Comparison of ENCODE assay signal across 8 cellular contexts in the genomic region with DNA sequence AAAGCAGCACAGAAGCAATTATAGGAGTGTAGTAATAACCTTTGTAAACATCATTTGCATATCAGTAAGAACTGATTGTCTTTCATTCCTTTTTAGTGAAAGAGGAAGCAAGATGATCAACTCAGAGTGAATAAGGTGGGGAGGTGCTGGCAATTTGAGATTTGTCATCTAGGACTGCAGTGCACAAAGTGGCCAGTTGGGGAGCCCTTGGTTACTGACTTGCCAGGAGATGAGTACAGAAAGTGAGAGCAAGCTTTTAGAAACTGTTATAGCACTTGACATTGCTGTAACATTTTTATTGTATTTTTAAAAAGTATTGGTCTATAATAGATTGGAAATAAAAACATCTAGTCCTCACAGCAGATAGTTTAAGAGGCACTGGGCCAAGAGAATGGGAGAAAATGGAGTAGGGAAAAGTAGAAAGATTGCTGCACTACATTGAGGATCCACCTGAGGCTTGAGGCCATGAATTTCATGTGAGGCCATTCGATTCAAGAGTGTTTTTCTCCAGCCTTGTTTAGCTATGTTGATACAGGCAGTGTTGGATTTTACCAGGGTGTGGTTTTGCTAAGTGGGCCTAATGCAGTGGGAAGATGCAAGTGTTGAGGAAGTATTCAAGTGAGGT. TPM values are rescaled to one million over a fixed set of nuclear protein-coding genes. Genes with fewer than 3 reads are reported as not detected.
DNase-seq lines count a peak whose midpoint lies in the region; ATAC-seq and TF ChIP-seq lines count a peak whose summit lies in the region.

No MANE protein-coding gene starts in this region.

- DNase-seq in AML-193 (lab: John Stamatoyannopoulos, UW) (peak; percentile 34 to 67), NCI-H2227 (lab: John Stamatoyannopoulos, UW; ENCODE audit: unreplicated experiment) (peak; percentile 39), epithelial cell of proximal tubule (ENCODE audit: low read depth) (no peak), neural progenitor cell (ENCODE audit: low spot score) (peak; percentile 61), NCI-H1930 (lab: John Stamatoyannopoulos, UW) (no peak)
- peak; percentile 69 for DNase-seq in activated CD4-positive, alpha-beta memory T cell treated with anti-CD3 and anti-CD28 coated beads, Interleukin-2, amount 10 ng/mL, durations not matched to agents 7 days and 5 days

- no peak overlapping the region for H3K4me3 ChIP-seq in epithelial cell of proximal tubule (ENCODE audit: low read depth, low read length)
- H3K4me3 ChIP-seq in neural progenitor cell, result no peak overlapping the region

- no peaks in the 10 kb centered on the region for H3K9me3 ChIP-seq in neural progenitor cell (ENCODE audit: low read depth)

- peak; percentile 89 for TF ChIP-seq CTCF in epithelial cell of proximal tubule (conservative IDR thresholded peaks at IDR 0.05; ENCODE audit: low read depth, low read length)
- peak; percentile 71 for TF ChIP-seq CTCF in neural progenitor cell (IDR thresholded peaks at IDR 0.05)

- no peak overlapping the region for H3K9ac ChIP-seq in neural progenitor cell

- CTCF ChIA-PET in activated CD4-positive, alpha-beta memory T cell treated with anti-CD3 and anti-CD28 coated beads, Interleukin-2, amount 10 ng/mL, durations not matched to agents 7 days and 5 days (lab: Charles Lee), result interaction anchor here (0.6 to 1.7 kb wide), 4 partner anchors 266 to 1793 kb away, joined by 3 to 5 read pairs (median 4); no protein-coding TSS in a partner anchor

- peak overlapping the region; percentile 86 for H2AFZ ChIP-seq in neural progenitor cell (replicated peaks)

- H3K79me2 ChIP-seq in neural progenitor cell (ENCODE audit: low read depth), result no peaks in the 10 kb centered on the region

- no peak overlapping the region for H3K27ac ChIP-seq in neural progenitor cell

- H4K20me1 ChIP-seq in neural progenitor cell (ENCODE audit: low read depth), result no peaks in the 10 kb centered on the region

- H3K4me1 ChIP-seq in neural progenitor cell, result no peaks in the 10 kb centered on the region

- H3K27me3 Mint-ChIP-seq in activated CD4-positive, alpha-beta memory T cell treated with anti-CD3 and anti-CD28 coated beads, Interleukin-2, amount 10 ng/mL, durations not matched to agents 7 days and 5 days, result peaks cover 32% of the 10 kb centered on the region
- H3K27me3 Mint-ChIP-seq in neural progenitor cell (ENCODE audit: insufficient read depth, low read depth), result peaks cover 2% of the 10 kb centered on the region

- H3K4me3 Mint-ChIP-seq in activated CD4-positive, alpha-beta memory T cell treated with anti-CD3 and anti-CD28 coated beads, Interleukin-2, amount 10 ng/mL, durations not matched to agents 7 days and 5 days, result no peak overlapping the region
- H3K4me3 Mint-ChIP-seq in neural progenitor cell, result no peak overlapping the region

- no peaks in the 10 kb centered on the region for H3K36me3 ChIP-seq in neural progenitor cell

- H3K9me3 Mint-ChIP-seq in activated CD4-positive, alpha-beta memory T cell treated with anti-CD3 and anti-CD28 coated beads, Interleukin-2, amount 10 ng/mL, durations not matched to agents 7 days and 5 days, result no peaks in the 10 kb centered on the region
- no peaks in the 10 kb centered on the region for H3K9me3 Mint-ChIP-seq in neural progenitor cell

- ATAC-seq in GM18520 (IDR thresholded peaks at IDR 0.05; ENCODE audit: unreplicated experiment) (peak; percentile 89), HG02973 (IDR thresholded peaks at IDR 0.05; ENCODE audit: unreplicated experiment) (peak; percentile 98)

- H3K4me2 ChIP-seq in neural progenitor cell, result no peak overlapping the region

- no peaks in the 10 kb centered on the region for H3K27me3 ChIP-seq in neural progenitor cell

- no peaks in the 10 kb centered on the region for H3F3A ChIP-seq in neural progenitor cell (ENCODE audit: low read depth)

- POLR2A ChIA-PET in activated CD4-positive, alpha-beta memory T cell treated with anti-CD3 and anti-CD28 coated beads, Interleukin-2, amount 10 ng/mL, durations not matched to agents 7 days and 5 days (lab: Charles Lee), result no interaction called here

- H3K4me1 Mint-ChIP-seq in activated CD4-positive, alpha-beta memory T cell treated with anti-CD3 and anti-CD28 coated beads, Interleukin-2, amount 10 ng/mL, durations not matched to agents 7 days and 5 days, result no peaks in the 10 kb centered on the region
- H3K4me1 Mint-ChIP-seq in neural progenitor cell, result no peaks in the 10 kb centered on the region

- no peaks in the 10 kb centered on the region for H3K36me3 Mint-ChIP-seq in activated CD4-positive, alpha-beta memory T cell treated with anti-CD3 and anti-CD28 coated beads, Interleukin-2, amount 10 ng/mL, durations not matched to agents 7 days and 5 days (ENCODE audit: low read depth)
- no peaks in the 10 kb centered on the region for H3K36me3 Mint-ChIP-seq in neural progenitor cell

- H3K27ac Mint-ChIP-seq in activated CD4-positive, alpha-beta memory T cell treated with anti-CD3 and anti-CD28 coated beads, Interleukin-2, amount 10 ng/mL, durations not matched to agents 7 days and 5 days, result no peak overlapping the region
- no peak overlapping the region for H3K27ac Mint-ChIP-seq in neural progenitor cell

RNA-seq across cellular contexts. Expression of a gene that starts 47.9 kb away (rescaled TPM):
- total RNA-seq in activated CD4-positive, alpha-beta memory T cell treated with anti-CD3 and anti-CD28 coated beads, Interleukin-2, amount 10 ng/mL, durations not matched to agents 7 days and 5 days, result not detected
- total RNA-seq in epithelial cell of proximal tubule (1.0 and 1.9 TPM in 2 replicates), neural progenitor cell (ENCODE audit: low replicate concordance) (1.1 and 1.2 TPM in 2 replicates)

Comparison
In these comparisons a context has a peak if more than half of its experiments do, and no peak if none do; other contexts are left out.
1. DNase-seq: peak in AML-193 (2 of 2), NCI-H2227 (single experiment), activated CD4-positive, alpha-beta memory T cell treated with anti-CD3 and anti-CD28 coated beads, Interleukin-2, amount 10 ng/mL, durations not matched to agents 7 days and 5 days (single experiment) and neural progenitor cell (single experiment); none in epithelial cell of proximal tubule (single experiment) and NCI-H1930 (0 of 2).